8 cellular contexts compared by ENCODE assay signal in genomic region chr1:220879509-220880366, GRCh38. TPM values are rescaled to one million over a fixed set of nuclear protein-coding genes. Genes with fewer than 3 reads are reported as not detected.
DNase-seq lines count a peak whose midpoint lies in the region; ATAC-seq and TF ChIP-seq lines count a peak whose summit lies in the region.

No MANE protein-coding gene starts in this region.

- H3K9ac ChIP-seq in subcutaneous abdominal adipose tissue (ENCODE audit: low read length in 5 of 5), result peak overlapping the region; percentile 78 to 94 (median 89)

- H3K4me3 ChIP-seq in left lung (peak overlapping the region; percentile 70 to 71), subcutaneous abdominal adipose tissue (ENCODE audit: low read depth in 1 of 5, low read length in 5 of 5) (peak overlapping the region; percentile 55 to 90 (median 88))

- peaks cover 13 to 47% of the 10 kb centered on the region in 2 donors for H3K27me3 ChIP-seq in left lung
- no peaks in the 10 kb centered on the region for H3K27me3 ChIP-seq in subcutaneous abdominal adipose tissue (ENCODE audit: control insufficient read depth in 5 of 5, insufficient read depth in 4 of 5, low read length in 5 of 5)

- intact Hi-C loops in left lung (cut with DNase I), result loop anchor here in 1 of 2 donors (10.0 kb wide), 1 partner anchor 325 kb away; no protein-coding TSS in a partner anchor

- no peak for TF ChIP-seq CTCF in left lung (IDR thresholded peaks at IDR 0.05)

- peaks cover 0 to 26% of the 10 kb centered on the region in 2 donors for H3K36me3 ChIP-seq in left lung
- H3K36me3 ChIP-seq in subcutaneous abdominal adipose tissue (ENCODE audit: control insufficient read depth in 5 of 5, insufficient read depth in 5 of 5, low read length in 5 of 5), result peaks cover 0 to 26% (median 21%) of the 10 kb centered on the region in 5 donors

- H3K4me1 ChIP-seq in left lung (peaks cover 8 to 67% of the 10 kb centered on the region in 2 donors), subcutaneous abdominal adipose tissue (ENCODE audit: control insufficient read depth in 5 of 5, insufficient read depth in 5 of 5, low read length in 5 of 5) (peaks cover 11 to 73% (median 45%) of the 10 kb centered on the region in 5 donors)

- H3K9me3 ChIP-seq in left lung (no peaks in the 10 kb centered on the region), subcutaneous abdominal adipose tissue (ENCODE audit: control insufficient read depth in 5 of 5, low read length in 5 of 5) (no peaks in the 10 kb centered on the region)

- peak; percentile 70 for DNase-seq in 8988T
- DNase-seq in ELR (ENCODE audit: low read depth), result peak; percentile 68
- peak; percentile 3 for DNase-seq in NCI-H524 treated with DMSO at 0.1 percent for 48 hours (lab: John Stamatoyannopoulos, UW)
- DNase-seq in caudate nucleus (lab: John Stamatoyannopoulos, UW), result no peak
- DNase-seq in left lung, result peak in 1 of 2 donors; percentile 93
- no peak for DNase-seq in globus pallidus (ENCODE audit: low spot score)

- peak; percentile 36 for ATAC-seq in HG02571 (IDR thresholded peaks at IDR 0.05; ENCODE audit: unreplicated experiment)
- peak; percentile 56 for ATAC-seq in left lung

- H3K27ac ChIP-seq in caudate nucleus (ENCODE audit: low read depth, low read length), result peak overlapping the region; percentile 80
- peak overlapping the region; percentile 97 to 99 for H3K27ac ChIP-seq in left lung
- H3K27ac ChIP-seq in subcutaneous abdominal adipose tissue (ENCODE audit: low read depth, low read length), result peak overlapping the region; percentile 84

RNA-seq across cellular contexts. Expression of gene HLX, which starts 0.5 kb away (rescaled TPM):
- 10 to 100 TPM; 15.4 to 22.6 TPM for total RNA-seq in left lung

Comparison
In these comparisons a context has a peak if more than half of its experiments do, and no peak if none do; other contexts are left out.
1. DNase-seq: peak in 8988T (single experiment), ELR (single experiment) and NCI-H524 treated with DMSO at 0.1 percent for 48 hours (single experiment); none in caudate nucleus (0 of 61) and globus pallidus (single experiment).
2. Peak in every context shown above with its lines, with median percentiles within 50 percentile points of each other: H3K27ac ChIP-seq.